In genomic region chr6:31736026-31736767, GRCh38 we compare ENCODE assay signal across 8 cellular contexts. TPM values are rescaled to one million over a fixed set of nuclear protein-coding genes. Genes with fewer than 3 reads are reported as not detected.
DNase-seq lines count a peak whose midpoint lies in the region; TF ChIP-seq lines count a peak whose summit lies in the region.

Gene CLIC1 (minus strand): TSS chr6:31736530. CDS start chr6:31736300, 230 bp downstream.

- H3K27me3 ChIP-seq in left ventricle myocardium inferior (ENCODE audit: low read depth): no peaks in the 10 kb centered on the region

- H3K36me3 ChIP-seq in left ventricle myocardium inferior: peaks cover 29% of the 10 kb centered on the region

- peaks cover 90% of the 10 kb centered on the region for H3K4me1 ChIP-seq in left ventricle myocardium inferior

- H3K27ac ChIP-seq in left ventricle myocardium inferior (replicated peaks): peak within 1 kb of the TSS; percentile 96

- intact Hi-C loops in left ventricle myocardium inferior (cut with micrococcal nuclease): no loop called here

- H3K9me3 ChIP-seq in left ventricle myocardium inferior (replicated peaks): no peaks in the 10 kb centered on the region

- no peak for TF ChIP-seq CTCF in left ventricle myocardium inferior (IDR thresholded peaks at IDR 0.05; ENCODE audit: borderline replicate concordance)

- peak; percentile 88 for DNase-seq in NK-92 treated with Interleukin-12 subunit alpha and Interleukin-12 subunit beta, amount 100 ng/mL, for 24 hours (lab: John Stamatoyannopoulos, UW)
- no peak for DNase-seq in NK-92 (lab: John Stamatoyannopoulos, UW; ENCODE audit: unreplicated experiment)
- peak; percentile 52 for DNase-seq in NCI-H1092 treated with DMSO at 0.1 percent for 48 hours (lab: John Stamatoyannopoulos, UW)
- peak; percentile 53 to 89 (median 66) for DNase-seq in T-helper 2 cell
- peak; percentile 75 for DNase-seq in amniotic epithelial cell (ENCODE audit: low read depth)
- peak; percentile 85 for DNase-seq in left ventricle myocardium inferior
- DNase-seq in renal cortical epithelial cell (ENCODE audit: low read depth): peak; percentile 69
- DNase-seq in superior temporal gyrus (ENCODE audit: extremely low spot score): no peak

- peak within 1 kb of the TSS; percentile 83 for H3K4me3 ChIP-seq in left ventricle myocardium inferior

RNA-seq across cellular contexts. Expression of gene CLIC1, which starts in this region (rescaled TPM):
- total RNA-seq in left ventricle myocardium inferior: 78.0 TPM
- total RNA-seq in renal cortical epithelial cell: 345 and 2,008 TPM in 2 replicates

Comparison
In these comparisons a context has a peak if more than half of its experiments do, and no peak if none do; other contexts are left out.
1. DNase-seq: peak in NK-92 treated with Interleukin-12 subunit alpha and Interleukin-12 subunit beta, amount 100 ng/mL, for 24 hours (single experiment), NCI-H1092 treated with DMSO at 0.1 percent for 48 hours (single experiment), T-helper 2 cell (5 of 5), amniotic epithelial cell (single experiment), left ventricle myocardium inferior (single experiment) and renal cortical epithelial cell (single experiment); none in NK-92 (single experiment) and superior temporal gyrus (single experiment).